ENCODE assay signal across 12 cellular contexts in genomic region chr4:139872274-139872673, GRCh38.
DNase-seq lines count a peak whose midpoint lies in the region; ATAC-seq, FAIRE-seq and TF ChIP-seq lines count a peak whose summit lies in the region.
"Had no signal": no experiment of that assay in that cellular context is flagged by ENCODE, and none has a peak within 500 bp of the region (broad histone marks: within the 10 kb centered on the region; RNA-seq: fewer than 3 reads in every experiment).

No MANE protein-coding gene starts in this region.

- intact Hi-C loops in PC-3 (cut with micrococcal nuclease) (no loop called here), aorta (cut with DNase I) (no loop called here)

- H3K14ac ChIP-seq in trophoblast cell (ENCODE audit: low read length), result no peak overlapping the region

- H3K4me1 ChIP-seq in PC-3 (ENCODE audit: insufficient read depth, low read length) (peaks cover 11% of the 10 kb centered on the region), trophoblast cell (ENCODE audit: control insufficient read depth in 1 of 2, insufficient read depth in 2 of 2, low read length in 2 of 2) (peaks cover 0 to 3% of the 10 kb centered on the region in 2 experiments), aorta (ENCODE audit: control insufficient read depth in 1 of 2, insufficient read depth in 2 of 2, low read length in 2 of 2) (peaks cover 0 to 4% of the 10 kb centered on the region in 2 donors)

- no peak overlapping the region for H2BK120ac ChIP-seq in trophoblast cell (ENCODE audit: insufficient read depth, low read length, poor library complexity)

- H3K23ac ChIP-seq in trophoblast cell (ENCODE audit: low read length), result no peak overlapping the region

- no peak overlapping the region for H4K12ac ChIP-seq in trophoblast cell (ENCODE audit: low read depth, low read length)

- H3K18ac ChIP-seq in trophoblast cell (ENCODE audit: low read length), result no peak overlapping the region

- H2AK5ac ChIP-seq in trophoblast cell (ENCODE audit: low read length), result no peak overlapping the region

- TF ChIP-seq POLR2A in H54 (IDR thresholded peaks at IDR 0.05; ENCODE audit: low read depth, low read length), result no peak

- no peaks in the 10 kb centered on the region for H3F3A ChIP-seq in PC-3 (ENCODE audit: low read length, unreplicated experiment)

- H3K4me3 ChIP-seq in PC-3 (ENCODE audit: low read length) (no peak overlapping the region), trophoblast cell (ENCODE audit: low read depth, low read length) (no peak overlapping the region), aorta (ENCODE audit: low read length in 2 of 2) (no peak overlapping the region)
- H3K4me3 ChIP-seq: ascending aorta, ovary, SK-N-MC, tibial artery had no signal

- POLR2A ChIA-PET in PC-3 (lab: Charles Lee; ENCODE audit: unreplicated experiment), result no interaction called here

- H3K27ac ChIP-seq in PC-3 (ENCODE audit: low read length), result peak overlapping the region; percentile 77
- peak overlapping the region; percentile 79 for H3K27ac ChIP-seq in epithelial cell of prostate
- no peak overlapping the region for H3K27ac ChIP-seq in trophoblast cell (ENCODE audit: low read depth, low read length)
- H3K27ac ChIP-seq in aorta (ENCODE audit: low read depth in 1 of 2, low read length in 2 of 2), result no peak overlapping the region
- H3K27ac ChIP-seq in substantia nigra (ENCODE audit: low read depth, low read length, poor library complexity, severe bottlenecking), result no peak overlapping the region
- H3K27ac ChIP-seq: ascending aorta, ovary, SK-N-MC, tibial artery had no signal

- peak; percentile 100 for ATAC-seq in PC-3
- ATAC-seq in aorta (ENCODE audit: low FRiP score), result no peak

- no peak overlapping the region for H2BK12ac ChIP-seq in trophoblast cell (ENCODE audit: low read length)

- H2AFZ ChIP-seq in PC-3 (ENCODE audit: low read length), result no peak overlapping the region
- no peak overlapping the region for H2AFZ ChIP-seq in trophoblast cell (ENCODE audit: insufficient read depth, low read length, poor library complexity)

- CTCF ChIA-PET in PC-3 (lab: Charles Lee), result interaction anchor here (0.6 to 0.7 kb wide), 2 partner anchors 385 to 700 kb away, joined by 3 read pairs; no protein-coding TSS in a partner anchor

- no peak overlapping the region for H2BK5ac ChIP-seq in trophoblast cell (ENCODE audit: low read depth, low read length, poor library complexity)

- DNase-seq in H54 (ENCODE audit: insufficient read length, low spot score) (peak; percentile 23), PC-3 (peak; percentile 87), epithelial cell of prostate (ENCODE audit: low read depth, low spot score) (peak; percentile 91), trophoblast cell (peak; percentile 4 to 32), NCI-H446 (lab: John Stamatoyannopoulos, UW) (no peak), aorta (no peak), RPMI8226 (no peak), substantia nigra (lab: John Stamatoyannopoulos, UW) (no peak)
- DNase-seq: ovary, tibial artery had no signal

- peak; percentile 96 for FAIRE-seq in H54 (lab: Jason Lieb, UNC)

- peak overlapping the region; percentile 29 for H3K4me2 ChIP-seq in PC-3 (ENCODE audit: low read length)
- no peak overlapping the region for H3K4me2 ChIP-seq in trophoblast cell (ENCODE audit: low read length)

- H3K79me1 ChIP-seq in trophoblast cell (ENCODE audit: low read length), result no peaks in the 10 kb centered on the region

- no peak overlapping the region for H3K9ac ChIP-seq in PC-3 (ENCODE audit: low read length)
- no peak overlapping the region for H3K9ac ChIP-seq in trophoblast cell (ENCODE audit: low read length)

- no peaks in the 10 kb centered on the region for H3K9me2 ChIP-seq in PC-3 (replicated peaks; ENCODE audit: low read length)

- no peak overlapping the region for H4K8ac ChIP-seq in trophoblast cell (ENCODE audit: low read depth, low read length)

- no peak for TF ChIP-seq CTCF in PC-3 (conservative IDR thresholded peaks at IDR 0.05; ENCODE audit: low read depth, low read length)

- no peaks in the 10 kb centered on the region for H3K79me2 ChIP-seq in PC-3 (ENCODE audit: low read length)
- H3K79me2 ChIP-seq in trophoblast cell (ENCODE audit: control insufficient read depth, insufficient read depth, low read length, poor library complexity), result no peaks in the 10 kb centered on the region

- H3K36me3 ChIP-seq in PC-3 (ENCODE audit: low read depth, low read length), result no peaks in the 10 kb centered on the region
- peaks cover 0 to 2% of the 10 kb centered on the region in 2 experiments for H3K36me3 ChIP-seq in trophoblast cell (ENCODE audit: control insufficient read depth in 1 of 2, insufficient read depth in 2 of 2, low read length in 2 of 2)
- H3K36me3 ChIP-seq in aorta (ENCODE audit: control insufficient read depth in 1 of 2, insufficient read depth in 2 of 2, low read length in 1 of 2), result no peaks in the 10 kb centered on the region
- H3K36me3 ChIP-seq: ascending aorta, ovary, tibial artery had no signal

- no peak overlapping the region for H4K91ac ChIP-seq in trophoblast cell (ENCODE audit: low read depth, low read length)

- H3K9me3 ChIP-seq in PC-3 (ENCODE audit: low read length) (no peaks in the 10 kb centered on the region), trophoblast cell (ENCODE audit: insufficient read depth, low read depth, low read length) (peaks cover 2% of the 10 kb centered on the region), aorta (ENCODE audit: control insufficient read depth, low read length) (peaks cover 1% of the 10 kb centered on the region)
- H3K9me3 ChIP-seq: ascending aorta, ovary, tibial artery had no signal

- no peaks in the 10 kb centered on the region for H4K20me1 ChIP-seq in PC-3 (ENCODE audit: low read length)

- no peaks in the 10 kb centered on the region for H3K27me3 ChIP-seq in PC-3 (ENCODE audit: low read length)
- H3K27me3 ChIP-seq in trophoblast cell (ENCODE audit: insufficient read depth, low read length), result no peaks in the 10 kb centered on the region
- H3K27me3 ChIP-seq in aorta (ENCODE audit: control insufficient read depth in 1 of 2, insufficient read depth in 2 of 2, low read length in 1 of 2), result no peaks in the 10 kb centered on the region
- H3K27me3 ChIP-seq: ascending aorta, ovary, tibial artery had no signal

- WGBS in trophoblast cell (ENCODE audit: extremely low coverage, insufficient coverage, insufficient read length), result no CpG with 5 or more reads among the region's 2 CpGs
- WGBS in aorta, 2 donors, result 88 to 92% methylated on average over 2 of the region's 2 CpGs

- BruUV-seq in PC-3 (replicated peaks; lab: Mats Ljungman, UMichigan), result no TSS peak

- H3K4ac ChIP-seq in trophoblast cell (ENCODE audit: low read depth, low read length), result no peak overlapping the region

Comparison
In these comparisons a context has a peak if more than half of its experiments do, and no peak if none do; other contexts are left out.
1. DNase-seq: peak in H54 (single experiment), PC-3 (single experiment), epithelial cell of prostate (single experiment) and trophoblast cell (2 of 2); none in NCI-H446 (0 of 2), aorta (0 of 2), RPMI8226 (single experiment) and substantia nigra (0 of 49).
2. H3K27ac ChIP-seq: peak in PC-3 (single experiment) and epithelial cell of prostate (single experiment); none in trophoblast cell (single experiment), aorta (0 of 2) and substantia nigra (single experiment).